Comparison of ENCODE assay signal across 2 cellular contexts in genomic region chr1:155323729-155324040, GRCh38.
TF ChIP-seq lines count a peak whose summit lies in the region.

No MANE protein-coding gene starts in this region.

TF ChIP-seq in GM12891, 5 proteins besides CTCF, POLR2A, EP300 and RAD21:
- no peak for TF ChIP-seq POU2F2 (IDR thresholded peaks at IDR 0.05; ENCODE audit: low read depth, low read length)
- no peak for TF ChIP-seq SPI1 (IDR thresholded peaks at IDR 0.05; ENCODE audit: low read depth, low read length)
- TF ChIP-seq TAF1 (IDR thresholded peaks at IDR 0.05; ENCODE audit: low read depth, low read length): no peak
- TF ChIP-seq PAX5 (IDR thresholded peaks at IDR 0.05; ENCODE audit: insufficient read depth, low read length, severe bottlenecking): no peak
- TF ChIP-seq POLR2AphosphoS5 (IDR thresholded peaks at IDR 0.05; ENCODE audit: low read depth, low read length): no peak

TF ChIP-seq in K562, 482 proteins besides CTCF, POLR2A, EP300 and RAD21 (continues in another document):
- TF ChIP-seq SIN3A (IDR thresholded peaks at IDR 0.05; ENCODE audit: borderline replicate concordance in 2 of 2, control insufficient read depth in 1 of 2, low read depth in 2 of 2, low read length in 2 of 2): peak in 1 of 2 experiments; percentile 90; a peak in 1 of 4 replicates
- peak; percentile 22; the same call in 1 of the 2 replicates for TF ChIP-seq NBN (IDR thresholded peaks at IDR 0.05; ENCODE audit: low read depth)
- TF ChIP-seq THAP7 (CRISPR knock-in tag; IDR thresholded peaks at IDR 0.05): no peak
- TF ChIP-seq HDGF (IDR thresholded peaks at IDR 0.05): no peak
- no peak for TF ChIP-seq HNRNPH1 (optimal IDR thresholded peaks at IDR 0.05; ENCODE audit: low read depth, low read length)
- TF ChIP-seq HMBOX1 (IDR thresholded peaks at IDR 0.05): no peak
- TF ChIP-seq NONO (IDR thresholded peaks at IDR 0.05; ENCODE audit: low read depth in 2 of 2, low read length in 1 of 2): no peak
- peak; percentile 30 for TF ChIP-seq TAF1 (IDR thresholded peaks at IDR 0.05; ENCODE audit: control insufficient read depth, extremely low read depth, insufficient read depth, low read length, severe bottlenecking)
- no peak for TF ChIP-seq MYNN (IDR thresholded peaks at IDR 0.05)
- no peak for TF ChIP-seq MYNN (CRISPR knock-in tag; IDR thresholded peaks at IDR 0.05)
- TF ChIP-seq MYBL2 (IDR thresholded peaks at IDR 0.05; ENCODE audit: low read depth): no peak
- no peak for TF ChIP-seq MYBL2 (CRISPR knock-in tag; IDR thresholded peaks at IDR 0.05; ENCODE audit: borderline replicate concordance)
- TF ChIP-seq RHOXF2B (CRISPR knock-in tag; conservative IDR thresholded peaks at IDR 0.05): no peak
- peak; percentile 51 for TF ChIP-seq ZNF384 (IDR thresholded peaks at IDR 0.05; ENCODE audit: low read depth, low read length)
- peak; percentile 14; the same call in 1 of the 2 replicates for TF ChIP-seq HNRNPL (IDR thresholded peaks at IDR 0.05; ENCODE audit: low read depth, low read length)
- TF ChIP-seq POLR2AphosphoS2 (IDR thresholded peaks at IDR 0.05; ENCODE audit: low read length): no peak
- TF ChIP-seq YY1 (IDR thresholded peaks at IDR 0.05; ENCODE audit: borderline replicate concordance in 1 of 3, control insufficient read depth in 1 of 3, extremely low read depth in 1 of 3, insufficient read depth in 3 of 3, insufficient read length in 1 of 3, insufficient replicate concordance in 2 of 3, low read depth in 1 of 3, low read length in 2 of 3): peak in 1 of 3 experiments; percentile 27
- peak; percentile 61 for TF ChIP-seq EGR1 (conservative IDR thresholded peaks at IDR 0.05)
- TF ChIP-seq DLX4 (CRISPR knock-in tag; IDR thresholded peaks at IDR 0.05): no peak
- TF ChIP-seq CREM (IDR thresholded peaks at IDR 0.05; ENCODE audit: low read depth): peak; percentile 70
- TF ChIP-seq ZFX (CRISPR knock-in tag; IDR thresholded peaks at IDR 0.05): no peak
- no peak for TF ChIP-seq TAF15 (IDR thresholded peaks at IDR 0.05; ENCODE audit: low read depth, low read length)
- TF ChIP-seq NCOA4 (IDR thresholded peaks at IDR 0.05; ENCODE audit: partially characterized antibody): no peak
- TF ChIP-seq JUNB (CRISPR knock-in tag; conservative IDR thresholded peaks at IDR 0.05): no peak
- no peak for TF ChIP-seq ZNF174 (CRISPR knock-in tag; IDR thresholded peaks at IDR 0.05)
- TF ChIP-seq ZNF592 (IDR thresholded peaks at IDR 0.05): no peak
- peak; percentile 18 for TF ChIP-seq KDM5B (IDR thresholded peaks at IDR 0.05; ENCODE audit: insufficient replicate concordance, low read depth, low read length)
- TF ChIP-seq ZBTB1 (CRISPR knock-in tag; IDR thresholded peaks at IDR 0.05; ENCODE audit: borderline replicate concordance, low read depth): no peak
- no peak; the same call in 1 of the 2 replicates for TF ChIP-seq FOSL1 (tag; conservative IDR thresholded peaks at IDR 0.05)
- no peak for TF ChIP-seq CBX3 (IDR thresholded peaks at IDR 0.05; ENCODE audit: borderline replicate concordance in 1 of 2, low read length in 2 of 2)
- TF ChIP-seq TBP (optimal IDR thresholded peaks at IDR 0.05; ENCODE audit: low read depth, low read length): peak; percentile 10
- no peak for TF ChIP-seq ZZZ3 (IDR thresholded peaks at IDR 0.05)
- no peak for TF ChIP-seq NFRKB (IDR thresholded peaks at IDR 0.05; ENCODE audit: low read depth)
- no peak for TF ChIP-seq ZMIZ1 (IDR thresholded peaks at IDR 0.05; ENCODE audit: low read depth in 2 of 2, low read length in 2 of 2)
- TF ChIP-seq RBFOX2 (IDR thresholded peaks at IDR 0.05; ENCODE audit: low read depth, low read length): peak; percentile 70
- TF ChIP-seq ZNF764 (CRISPR knock-in tag; IDR thresholded peaks at IDR 0.05; ENCODE audit: low read depth): no peak
- no peak for TF ChIP-seq ZNF280B (CRISPR knock-in tag; IDR thresholded peaks at IDR 0.05)
- no peak for TF ChIP-seq CHAMP1 (IDR thresholded peaks at IDR 0.05)
